In genomic region chr4:1784789-1785591, GRCh38 we compare ENCODE assay signal across 17 cellular contexts. TPM values are rescaled to one million over a fixed set of nuclear protein-coding genes. Genes with fewer than 3 reads are reported as not detected.
DNase-seq lines count a peak whose midpoint lies in the region; ATAC-seq and TF ChIP-seq lines count a peak whose summit lies in the region.
"Had no signal": no experiment of that assay in that cellular context is flagged by ENCODE, and none has a peak within 500 bp of the region (broad histone marks: within the 10 kb centered on the region; RNA-seq: fewer than 3 reads in every experiment).

No MANE protein-coding gene starts in this region.

- in situ Hi-C loops in G401 (cut with HindIII; ENCODE audit: low sequenced_read_pairs): no loop called here

- TF ChIP-seq POLR2A in body of pancreas (IDR thresholded peaks at IDR 0.05): no peak

- intact Hi-C loops in body of pancreas (cut with DNase I) (no loop called here), psoas muscle (cut with DNase I) (no loop called here), posterior vena cava (cut with DNase I) (no loop called here)

- DNase-seq in G401 (ENCODE audit: low spot score) (peak; percentile 51), body of pancreas (no peak), right atrium auricular region (ENCODE audit: low spot score) (peak; percentile 61), psoas muscle (no peak), posterior vena cava (ENCODE audit: low spot score) (no peak), endodermal cell (no peak)
- DNase-seq: activated CD8-positive, alpha-beta memory T cell treated with anti-CD3 and anti-CD28 coated beads, Interleukin-2, amount 50 U/mL, for 4 hours; activated naive CD4-positive, alpha-beta T cell treated with anti-CD3 and anti-CD28 coated beads, Interleukin-2, amount 10 ng/mL, durations not matched to agents 7 days and 5 days; CD8-positive, alpha-beta memory T cell; effector memory CD8-positive, alpha-beta T cell; foreskin melanocyte; Kasumi-1; NCI-H1417 treated with DMSO at 0.1 percent for 48 hours; NCI-H510A had no signal

- no peaks in the 10 kb centered on the region for H3K9me3 Mint-ChIP-seq in endodermal cell
- H3K9me3 Mint-ChIP-seq: activated naive CD4-positive, alpha-beta T cell treated with anti-CD3 and anti-CD28 coated beads, Interleukin-2, amount 10 ng/mL, durations not matched to agents 7 days and 5 days; CD8-positive, alpha-beta memory T cell; effector memory CD8-positive, alpha-beta T cell had no signal

- H3K27ac ChIP-seq in body of pancreas (peak overlapping the region in 3 of 4 donors; percentile 46 to 54 (median 53)), right atrium auricular region (peak overlapping the region in 1 of 2 donors; percentile 31), psoas muscle (no peak overlapping the region), endodermal cell (ENCODE audit: low read depth, low read length) (no peak overlapping the region)

- 62 to 67% methylated on average over 8 to 17 of the region's 17 CpGs for WGBS in body of pancreas, 2 donors
- WGBS in psoas muscle, 3 donors: 66 to 76% (median 71%) methylated on average over 17 of the region's 17 CpGs
- WGBS in endodermal cell (ENCODE audit: insufficient coverage in 1 of 2, insufficient read length in 1 of 2), 2 experiments: 88 to 91% methylated on average over 11 to 17 of the region's 17 CpGs

- H3K27me3 ChIP-seq in body of pancreas (no peaks in the 10 kb centered on the region), right atrium auricular region (no peaks in the 10 kb centered on the region), psoas muscle (ENCODE audit: insufficient read depth in 3 of 3, low read length in 2 of 3) (no peaks in the 10 kb centered on the region), endodermal cell (ENCODE audit: control insufficient read depth, insufficient read depth, low read length, poor library complexity, severe bottlenecking) (no peaks in the 10 kb centered on the region)

- H3K4me3 Mint-ChIP-seq in endodermal cell: no peak overlapping the region
- H3K4me3 Mint-ChIP-seq: activated naive CD4-positive, alpha-beta T cell treated with anti-CD3 and anti-CD28 coated beads, Interleukin-2, amount 10 ng/mL, durations not matched to agents 7 days and 5 days; CD8-positive, alpha-beta memory T cell; effector memory CD8-positive, alpha-beta T cell had no signal

- H3K4me1 ChIP-seq in body of pancreas: peaks cover 22% of the 10 kb centered on the region
- peaks cover 0 to 10% of the 10 kb centered on the region in 2 donors for H3K4me1 ChIP-seq in right atrium auricular region
- H3K4me1 ChIP-seq in psoas muscle: peaks cover 8% of the 10 kb centered on the region
- no peaks in the 10 kb centered on the region for H3K4me1 ChIP-seq in endodermal cell (ENCODE audit: control insufficient read depth, insufficient read depth, low read length)

- no peak overlapping the region for H3K27ac Mint-ChIP-seq in endodermal cell
- H3K27ac Mint-ChIP-seq: activated naive CD4-positive, alpha-beta T cell treated with anti-CD3 and anti-CD28 coated beads, Interleukin-2, amount 10 ng/mL, durations not matched to agents 7 days and 5 days; CD8-positive, alpha-beta memory T cell; effector memory CD8-positive, alpha-beta T cell had no signal

- H3K36me3 Mint-ChIP-seq in endodermal cell (ENCODE audit: low read depth): no peaks in the 10 kb centered on the region
- H3K36me3 Mint-ChIP-seq: activated naive CD4-positive, alpha-beta T cell treated with anti-CD3 and anti-CD28 coated beads, Interleukin-2, amount 10 ng/mL, durations not matched to agents 7 days and 5 days; CD8-positive, alpha-beta memory T cell had no signal

- H3K27me3 Mint-ChIP-seq in endodermal cell (ENCODE audit: insufficient read depth): peaks cover under 1% of the 10 kb centered on the region
- H3K27me3 Mint-ChIP-seq: effector memory CD8-positive, alpha-beta T cell had no signal

- H3K4me1 Mint-ChIP-seq in endodermal cell: no peaks in the 10 kb centered on the region
- H3K4me1 Mint-ChIP-seq: activated naive CD4-positive, alpha-beta T cell treated with anti-CD3 and anti-CD28 coated beads, Interleukin-2, amount 10 ng/mL, durations not matched to agents 7 days and 5 days; CD8-positive, alpha-beta memory T cell had no signal

- H3K4me3 ChIP-seq in body of pancreas (no peak overlapping the region), right atrium auricular region (no peak overlapping the region), psoas muscle (no peak overlapping the region), endodermal cell (ENCODE audit: low read length) (no peak overlapping the region)

- ATAC-seq in body of pancreas (peak; percentile 45), psoas muscle (peak; percentile 4 to 43 (median 15)), GM18519 (IDR thresholded peaks at IDR 0.05; ENCODE audit: low FRiP score, unreplicated experiment) (no peak), GM18870 (IDR thresholded peaks at IDR 0.05; ENCODE audit: unreplicated experiment) (no peak)
- ATAC-seq: activated CD4-positive, CD25-positive, alpha-beta regulatory T cell treated with anti-CD3 and anti-CD28 coated beads, Interleukin-2, amount 50 U/mL, for 24 hours; effector memory CD8-positive, alpha-beta T cell had no signal

- H3K9ac ChIP-seq in endodermal cell (ENCODE audit: extremely low read depth, low read length, poor library complexity, severe bottlenecking): no peak overlapping the region

- H3K9me3 ChIP-seq in body of pancreas: no peaks in the 10 kb centered on the region
- H3K9me3 ChIP-seq in right atrium auricular region: no peaks in the 10 kb centered on the region
- no peaks in the 10 kb centered on the region for H3K9me3 ChIP-seq in psoas muscle
- H3K9me3 ChIP-seq in endodermal cell (ENCODE audit: control insufficient read depth, low read length): no peaks in the 10 kb centered on the region

- no peak for TF ChIP-seq CTCF in body of pancreas (IDR thresholded peaks at IDR 0.05)
- TF ChIP-seq CTCF in right atrium auricular region (IDR thresholded peaks at IDR 0.05): no peak
- TF ChIP-seq CTCF in psoas muscle (IDR thresholded peaks at IDR 0.05): no peak
- no peak for TF ChIP-seq CTCF in endodermal cell (conservative IDR thresholded peaks at IDR 0.05)

- H3K36me3 ChIP-seq in body of pancreas (replicated peaks in 1 of 2; ENCODE audit: insufficient read depth in 1 of 2, low read depth in 2 of 2) (no peaks in the 10 kb centered on the region), right atrium auricular region (no peaks in the 10 kb centered on the region), psoas muscle (ENCODE audit: insufficient read depth in 1 of 2, low read depth in 1 of 2) (no peaks in the 10 kb centered on the region), endodermal cell (ENCODE audit: control insufficient read depth, insufficient read depth, low read length) (no peaks in the 10 kb centered on the region)

RNA-seq across cellular contexts. Expression of gene FGFR3, which starts 8.1 kb away (rescaled TPM):
- 38.4 and 49.9 TPM in 2 replicates for total RNA-seq in G401 (2014; rRNA removed; shearing (Covaris generic))
- total RNA-seq in body of pancreas: 100 to 1,000 TPM; 114 to 196 TPM
- 10 to 100 TPM in 1 of 2 donors, 1 to 10 TPM in 1; 2.6 to 15.4 TPM for total RNA-seq in right atrium auricular region
- 1 to 10 TPM in 1 of 4 donors, under 1 TPM in 3; 0.17 to 1.1 (median 0.47) TPM for total RNA-seq in psoas muscle
- under 1 TPM; 0.29 to 0.57 (median 0.30) TPM for polyA plus RNA-seq in psoas muscle
- total RNA-seq in posterior vena cava: 1 to 10 TPM; 2.1 to 2.4 TPM
- 100 to 1,000 TPM; 107 to 125 TPM for total RNA-seq in endodermal cell
- polyA plus RNA-seq in endodermal cell (2013, experiment 1 of 2): 86.3 TPM
- polyA plus RNA-seq in endodermal cell (2013, experiment 2 of 2): 66.7 TPM
- polyA plus RNA-seq: CD8-positive, alpha-beta memory T cell had no signal

Comparison
In these comparisons a context has a peak if more than half of its experiments do, and no peak if none do; other contexts are left out.
1. DNase-seq: peak in G401 (single experiment) and right atrium auricular region (single experiment); none in body of pancreas (0 of 4), psoas muscle (0 of 2), posterior vena cava (single experiment) and endodermal cell (single experiment).
2. ATAC-seq: peak in body of pancreas (single experiment) and psoas muscle (4 of 4); none in GM18519 (single experiment) and GM18870 (single experiment).
3. H3K27ac ChIP-seq: peak in body of pancreas (3 of 4); none in psoas muscle (single experiment) and endodermal cell (single experiment).